In genomic region chr17:18179221-18179620, GRCh38 we compare ENCODE assay signal across 1 cellular context.
TF ChIP-seq lines count a peak whose summit lies in the region.

No MANE protein-coding gene starts in this region.

TF ChIP-seq in HepG2, 621 proteins besides CTCF, POLR2A, EP300 and RAD21:
- TF ChIP-seq ZNF678 (CRISPR knock-in tag; IDR thresholded peaks at IDR 0.05) = no peak
- no peak for TF ChIP-seq SP140L (CRISPR knock-in tag; IDR thresholded peaks at IDR 0.05; ENCODE audit: borderline replicate concordance)
- TF ChIP-seq ZKSCAN1 (IDR thresholded peaks at IDR 0.05; ENCODE audit: low read length) = no peak
- no peak for TF ChIP-seq RELA (CRISPR knock-in tag; IDR thresholded peaks at IDR 0.05)
- TF ChIP-seq RORA (CRISPR knock-in tag; IDR thresholded peaks at IDR 0.05) = no peak
- TF ChIP-seq TAF15 (IDR thresholded peaks at IDR 0.05; ENCODE audit: low read depth, low read length, poor library complexity, severe bottlenecking) = no peak
- TF ChIP-seq, protein P1, sequence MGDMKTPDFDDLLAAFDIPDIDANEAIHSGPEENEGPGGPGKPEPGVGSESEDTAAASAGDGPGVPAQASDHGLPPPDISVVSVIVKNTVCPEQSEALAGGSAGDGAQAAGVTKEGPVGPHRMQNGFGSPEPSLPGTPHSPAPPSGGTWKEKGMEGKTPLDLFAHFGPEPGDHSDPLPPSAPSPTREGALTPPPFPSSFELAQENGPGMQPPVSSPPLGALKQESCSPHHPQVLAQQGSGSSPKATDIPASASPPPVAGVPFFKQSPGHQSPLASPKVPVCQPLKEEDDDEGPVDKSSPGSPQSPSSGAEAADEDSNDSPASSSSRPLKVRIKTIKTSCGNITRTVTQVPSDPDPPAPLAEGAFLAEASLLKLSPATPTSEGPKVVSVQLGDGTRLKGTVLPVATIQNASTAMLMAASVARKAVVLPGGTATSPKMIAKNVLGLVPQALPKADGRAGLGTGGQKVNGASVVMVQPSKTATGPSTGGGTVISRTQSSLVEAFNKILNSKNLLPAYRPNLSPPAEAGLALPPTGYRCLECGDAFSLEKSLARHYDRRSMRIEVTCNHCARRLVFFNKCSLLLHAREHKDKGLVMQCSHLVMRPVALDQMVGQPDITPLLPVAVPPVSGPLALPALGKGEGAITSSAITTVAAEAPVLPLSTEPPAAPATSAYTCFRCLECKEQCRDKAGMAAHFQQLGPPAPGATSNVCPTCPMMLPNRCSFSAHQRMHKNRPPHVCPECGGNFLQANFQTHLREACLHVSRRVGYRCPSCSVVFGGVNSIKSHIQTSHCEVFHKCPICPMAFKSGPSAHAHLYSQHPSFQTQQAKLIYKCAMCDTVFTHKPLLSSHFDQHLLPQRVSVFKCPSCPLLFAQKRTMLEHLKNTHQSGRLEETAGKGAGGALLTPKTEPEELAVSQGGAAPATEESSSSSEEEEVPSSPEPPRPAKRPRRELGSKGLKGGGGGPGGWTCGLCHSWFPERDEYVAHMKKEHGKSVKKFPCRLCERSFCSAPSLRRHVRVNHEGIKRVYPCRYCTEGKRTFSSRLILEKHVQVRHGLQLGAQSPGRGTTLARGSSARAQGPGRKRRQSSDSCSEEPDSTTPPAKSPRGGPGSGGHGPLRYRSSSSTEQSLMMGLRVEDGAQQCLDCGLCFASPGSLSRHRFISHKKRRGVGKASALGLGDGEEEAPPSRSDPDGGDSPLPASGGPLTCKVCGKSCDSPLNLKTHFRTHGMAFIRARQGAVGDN (CRISPR knock-in tag; IDR thresholded peaks at IDR 0.05) = no peak
- TF ChIP-seq MIER2 (CRISPR knock-in tag; IDR thresholded peaks at IDR 0.05) = no peak
- peak; percentile 93 for TF ChIP-seq ZSCAN22 (CRISPR knock-in tag; IDR thresholded peaks at IDR 0.05)
